1 cellular context compared by ENCODE assay signal in genomic region chr17:34596897-34597296, GRCh38.
TF ChIP-seq lines count a peak whose summit lies in the region.

No MANE protein-coding gene starts in this region.

TF ChIP-seq in WTC11, 78 proteins besides CTCF, POLR2A, EP300 and RAD21 (continued from another document):
- no peak for TF ChIP-seq ATF1 (CRISPR knock-in tag; IDR thresholded peaks at IDR 0.05)
- no peak for TF ChIP-seq OVOL2 (CRISPR knock-in tag; IDR thresholded peaks at IDR 0.05; ENCODE audit: borderline replicate concordance)
- TF ChIP-seq, protein P1, sequence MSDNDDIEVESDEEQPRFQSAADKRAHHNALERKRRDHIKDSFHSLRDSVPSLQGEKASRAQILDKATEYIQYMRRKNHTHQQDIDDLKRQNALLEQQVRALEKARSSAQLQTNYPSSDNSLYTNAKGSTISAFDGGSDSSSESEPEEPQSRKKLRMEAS (CRISPR knock-in tag; IDR thresholded peaks at IDR 0.05): no peak
- TF ChIP-seq ELF4 (CRISPR knock-in tag; IDR thresholded peaks at IDR 0.05; ENCODE audit: low read depth): no peak
- TF ChIP-seq NR2C2 (CRISPR knock-in tag; IDR thresholded peaks at IDR 0.05): no peak
